In genomic region chr12:93626160-93626559, GRCh38 we compare ENCODE assay signal across 23 cellular contexts. TPM values are rescaled to one million over a fixed set of nuclear protein-coding genes. Genes with fewer than 3 reads are reported as not detected.
DNase-seq lines count a peak whose midpoint lies in the region; ATAC-seq and TF ChIP-seq lines count a peak whose summit lies in the region.
"Had no signal": no experiment of that assay in that cellular context is flagged by ENCODE, and none has a peak within 500 bp of the region (broad histone marks: within the 10 kb centered on the region; RNA-seq: fewer than 3 reads in every experiment).

No MANE protein-coding gene starts in this region.

- H2BK120ac ChIP-seq in IMR-90 (ENCODE audit: low read depth, low read length) = peak overlapping the region; percentile 99

- peaks cover 6% of the 10 kb centered on the region for H3K9me1 ChIP-seq in IMR-90 (ENCODE audit: insufficient read depth, low read length)

- peak overlapping the region; percentile 96 for H3K18ac ChIP-seq in IMR-90 (ENCODE audit: low read depth, low read length)

- BruUV-seq in IMR-90 (replicated peaks; lab: Mats Ljungman, UMichigan) = no TSS peak

- H2BK5ac ChIP-seq in IMR-90 (ENCODE audit: low read depth, low read length, poor library complexity, severe bottlenecking) = peak overlapping the region; percentile 92

- POLR2A ChIA-PET in IMR-90 (lab: Charles Lee; ENCODE audit: unreplicated experiment) = no interaction called here
- POLR2A ChIA-PET in HEK293T (lab: Yijun Ruan, JAX) = no interaction called here

- no peak overlapping the region for H2AK9ac ChIP-seq in IMR-90 (replicated peaks; ENCODE audit: low read depth, low read length, poor library complexity)

- H2AK5ac ChIP-seq in IMR-90 (ENCODE audit: low read depth, low read length) = peak overlapping the region; percentile 97

- ATAC-seq in IMR-90 (ENCODE audit: low read depth) (no peak), HG02623 (IDR thresholded peaks at IDR 0.05; ENCODE audit: unreplicated experiment) (no peak)
- ATAC-seq: heart right ventricle; left lobe of liver; stimulated activated effector memory CD8-positive, alpha-beta T cell treated with anti-CD3 and anti-CD28 coated beads, Interleukin-12 subunit alpha, Interleukin-12 subunit beta, amount 100 ng/mL, for 72 hours; WTC11 had no signal

- H4K5ac ChIP-seq in IMR-90 (ENCODE audit: low read depth, low read length) = peak overlapping the region; percentile 93

- in situ Hi-C loops in IMR-90 (cut with MboI; ENCODE audit: low sequenced_read_pairs) = no loop called here
- in situ Hi-C loops in astrocyte of the spinal cord (cut with HindIII; ENCODE audit: low sequenced_read_pairs) = no loop called here

- H2BK20ac ChIP-seq in IMR-90 (ENCODE audit: low read depth, low read length) = peak overlapping the region; percentile 99

- H3K27ac ChIP-seq in IMR-90 (ENCODE audit: insufficient read depth, low read length) (peak overlapping the region; percentile 100; the same call in 1 of the 2 replicates), vagina (peak overlapping the region; percentile 69), ascending aorta (no peak overlapping the region)

- TF ChIP-seq CTCF in IMR-90 (conservative IDR thresholded peaks at IDR 0.05; ENCODE audit: low read depth, low read length) = no peak
- TF ChIP-seq CTCF in astrocyte of the spinal cord (IDR thresholded peaks at IDR 0.05; ENCODE audit: low read depth, low read length) = no peak
- no peak for TF ChIP-seq CTCF in vagina (IDR thresholded peaks at IDR 0.05)
- TF ChIP-seq CTCF in ascending aorta (IDR thresholded peaks at IDR 0.05) = no peak

- no peak overlapping the region for H3K56ac ChIP-seq in IMR-90 (ENCODE audit: extremely low read depth, insufficient read depth, low read length)

- CTCF ChIA-PET in IMR-90 (lab: Yijun Ruan, JAX) = no interaction called here
- CTCF ChIA-PET in HEK293T (lab: Yijun Ruan, JAX) = no interaction called here

- H3K9me3 ChIP-seq in IMR-90 (ENCODE audit: control insufficient read depth, insufficient read depth, low read length) = peaks cover 5% of the 10 kb centered on the region; the same call in 1 of the 2 replicates
- H3K9me3 ChIP-seq in vagina = no peaks in the 10 kb centered on the region
- H3K9me3 ChIP-seq in ascending aorta = no peaks in the 10 kb centered on the region
- H3K9me3 ChIP-seq: prostate gland, suprapubic skin had no signal

- TF ChIP-seq POLR2A in IMR-90 (IDR thresholded peaks at IDR 0.05; ENCODE audit: low read depth, low read length) (no peak), vagina (IDR thresholded peaks at IDR 0.05) (no peak)

- H3K14ac ChIP-seq in IMR-90 (replicated peaks; ENCODE audit: low read depth, low read length) = peak overlapping the region; percentile 78

- dilution Hi-C loops in IMR-90 (cut with HindIII; ENCODE audit: low sequenced_read_pairs, unreplicated experiment) = no loop called here

- H3K4ac ChIP-seq in IMR-90 (ENCODE audit: low read depth, low read length) = peak overlapping the region; percentile 96

- peaks cover 0 to 26% of the 10 kb centered on the region in 2 experiments; a peak in 2 of 4 replicates for H3K79me1 ChIP-seq in IMR-90 (ENCODE audit: low read depth in 1 of 2, low read length in 2 of 2)

- no peak for TF ChIP-seq RAD21 in IMR-90 (IDR thresholded peaks at IDR 0.05; ENCODE audit: low read length)

- H3K27me3 ChIP-seq in IMR-90 (ENCODE audit: control insufficient read depth, insufficient read depth, low read length) = no peaks in the 10 kb centered on the region
- H3K27me3 ChIP-seq in vagina = no peaks in the 10 kb centered on the region
- no peaks in the 10 kb centered on the region for H3K27me3 ChIP-seq in ascending aorta
- H3K27me3 ChIP-seq: heart right ventricle, suprapubic skin had no signal

- peak overlapping the region; percentile 95 for H4K91ac ChIP-seq in IMR-90 (ENCODE audit: insufficient read depth, low read depth, low read length)

- H3K4me3 ChIP-seq in IMR-90 (ENCODE audit: insufficient read depth, low read depth, low read length) (no peak overlapping the region), astrocyte of the spinal cord (ENCODE audit: low read depth, low read length) (no peak overlapping the region), vagina (no peak overlapping the region), ascending aorta (no peak overlapping the region)
- H3K4me3 ChIP-seq: GM23248, heart right ventricle, prostate gland, suprapubic skin had no signal

- H2BK15ac ChIP-seq in IMR-90 (ENCODE audit: low read depth, low read length) = peak overlapping the region; percentile 97; the same call in 2 of the 3 replicates

- H3K36me3 ChIP-seq in IMR-90 (ENCODE audit: control insufficient read depth, insufficient read depth, low read length) (no peaks in the 10 kb centered on the region), vagina (no peaks in the 10 kb centered on the region), ascending aorta (no peaks in the 10 kb centered on the region)
- H3K36me3 ChIP-seq: heart right ventricle, prostate gland, suprapubic skin had no signal

- peak overlapping the region; percentile 54 to 93; a peak in 3 of 4 replicates for H4K8ac ChIP-seq in IMR-90 (ENCODE audit: low read depth in 2 of 2, low read length in 2 of 2)

- intact Hi-C loops in IMR-90 (cut with micrococcal nuclease) = no loop called here
- intact Hi-C loops in vagina (cut with DNase I) = no loop called here
- intact Hi-C loops in ascending aorta (cut with DNase I) = no loop called here

- peak; percentile 34 for DNase-seq in IMR-90
- peak; percentile 26 for DNase-seq in astrocyte of the spinal cord (ENCODE audit: low read depth, low spot score)
- DNase-seq in iris pigment epithelial cell (ENCODE audit: low read depth) = peak; percentile 86
- no peak for DNase-seq in vagina (ENCODE audit: extremely low spot score in 2 of 2)
- DNase-seq in ascending aorta (ENCODE audit: low spot score in 2 of 2) = no peak
- no peak for DNase-seq in HEK293T (ENCODE audit: extremely low spot score)
- DNase-seq: activated effector memory CD4-positive, alpha-beta T cell treated with anti-CD3 and anti-CD28 coated beads, Interleukin-2, amount 50 U/mL, for 16 hours; caudate nucleus; dermis blood vessel endothelial cell; DND-41; GM23248; heart right ventricle; NCI-H1694; NCI-H2171 treated with DMSO at 0.1 percent for 48 hours; NCI-H526 treated with DMSO at 0.1 percent for 48 hours; nephron progenitor cell; T1000 had no signal

- H3K9ac ChIP-seq in IMR-90 (ENCODE audit: low read depth, low read length) = no peak overlapping the region

- peak overlapping the region; percentile 82; the same call in 1 of the 2 replicates for H3K23ac ChIP-seq in IMR-90 (ENCODE audit: low read depth, low read length)

- H3K4me2 ChIP-seq in IMR-90 (ENCODE audit: low read depth, low read length) = no peak overlapping the region

- H3K4me1 ChIP-seq in IMR-90 (ENCODE audit: control insufficient read depth, insufficient read depth, low read length) (peaks cover 15% of the 10 kb centered on the region), vagina (peaks cover 9% of the 10 kb centered on the region), ascending aorta (peaks cover 0 to 8% of the 10 kb centered on the region in 2 donors)
- H3K4me1 ChIP-seq: prostate gland had no signal

- WGBS in IMR-90 (ENCODE audit: extremely low coverage in 2 of 2, insufficient read length in 1 of 2), 2 experiments = 93% methylated on average over 3 of the region's 4 CpGs; no CpG with 5 or more reads in 1 of the 2 experiments

- no peaks in the 10 kb centered on the region for H4K20me1 ChIP-seq in IMR-90 (ENCODE audit: insufficient read depth, low read length)

- H2AFZ ChIP-seq in IMR-90 (replicated peaks; ENCODE audit: low read length, poor library complexity) = peak overlapping the region; percentile 78

TF ChIP-seq in IMR-90, 13 proteins besides CTCF, POLR2A, EP300 and RAD21 (continues in another document):
- TF ChIP-seq SMC3 (IDR thresholded peaks at IDR 0.05; ENCODE audit: low read depth, low read length) (no peak), RFX5 (IDR thresholded peaks at IDR 0.05; ENCODE audit: low read depth, low read length) (no peak), MAFK (IDR thresholded peaks at IDR 0.05; ENCODE audit: low read depth, low read length) (no peak), NFE2L2 (IDR thresholded peaks at IDR 0.05; ENCODE audit: low read depth, low read length) (no peak), CEBPB (IDR thresholded peaks at IDR 0.05; ENCODE audit: low read depth, low read length) (no peak), USF2 (IDR thresholded peaks at IDR 0.05; ENCODE audit: low read depth, low read length) (no peak)

TF ChIP-seq in HEK293T, 16 proteins besides CTCF, POLR2A, EP300 and RAD21:
- TF ChIP-seq ELF4 (IDR thresholded peaks at IDR 0.05) (no peak), FOXA1 (IDR thresholded peaks at IDR 0.05) (no peak), CTBP1 (IDR thresholded peaks at IDR 0.05; ENCODE audit: borderline replicate concordance) (no peak), SUZ12 (IDR thresholded peaks at IDR 0.05) (no peak), SP1 (IDR thresholded peaks at IDR 0.05) (no peak), FOXM1 (IDR thresholded peaks at IDR 0.05; ENCODE audit: borderline replicate concordance) (no peak), PKNOX1 (IDR thresholded peaks at IDR 0.05) (no peak), TARDBP (IDR thresholded peaks at IDR 0.05) (no peak), ZNF384 (IDR thresholded peaks at IDR 0.05) (no peak), ARNT (IDR thresholded peaks at IDR 0.05) (no peak), BHLHE40 (IDR thresholded peaks at IDR 0.05; ENCODE audit: borderline replicate concordance) (no peak), NFRKB (IDR thresholded peaks at IDR 0.05) (no peak), LEF1 (IDR thresholded peaks at IDR 0.05; ENCODE audit: borderline replicate concordance) (no peak)

RNA-seq across cellular contexts. Expression of gene CRADD, which starts 51.0 kb away (rescaled TPM):
- total RNA-seq in IMR-90 (2012; rRNA removed) = 12.2 and 14.0 TPM in 2 replicates
- 10.9 and 11.1 TPM in 2 replicates for polyA plus RNA-seq in IMR-90 (2012; rRNA removed)
- polyA plus RNA-seq in IMR-90 (2012; cell fraction: cytosol; rRNA removed) = 9.5 and 10.5 TPM in 2 replicates
- polyA plus RNA-seq in IMR-90 (2012; cell fraction: nucleus; rRNA removed; ENCODE audit: low replicate concordance) = 3.7 and 4.2 TPM in 2 replicates
- 40.8 TPM for total RNA-seq in vagina
- total RNA-seq in ascending aorta = not detected

RNA-seq across cellular contexts. Expression of gene SOCS2, which starts 53.7 kb away (rescaled TPM):
- 12.0 and 19.4 TPM in 2 replicates for total RNA-seq in IMR-90 (2012; rRNA removed)
- polyA plus RNA-seq in IMR-90 (2012; rRNA removed) = 12.4 and 13.5 TPM in 2 replicates
- polyA plus RNA-seq in IMR-90 (2012; cell fraction: cytosol; rRNA removed) = 8.8 and 13.5 TPM in 2 replicates
- polyA plus RNA-seq in IMR-90 (2012; cell fraction: nucleus; rRNA removed; ENCODE audit: low replicate concordance) = 17.3 and 33.3 TPM in 2 replicates
- 79.3 TPM for total RNA-seq in vagina
- total RNA-seq in ascending aorta = 95.8 TPM

Comparison
In these comparisons a context has a peak if more than half of its experiments do, and no peak if none do; other contexts are left out.
1. DNase-seq: peak in IMR-90 (single experiment), astrocyte of the spinal cord (single experiment) and iris pigment epithelial cell (single experiment); none in vagina (0 of 2), ascending aorta (0 of 2) and HEK293T (single experiment).
2. H3K27ac ChIP-seq: peak in IMR-90 (single experiment) and vagina (single experiment); none in ascending aorta (0 of 2).
3. RNA of gene CRADD, which starts 51.0 kb away (total RNA-seq): 40.8 TPM in vagina (single experiment) and 12.2 to 14.0 TPM in IMR-90; not detected in ascending aorta (single experiment); every median in the first group is over 10 times any median in the second.